Comparison of ENCODE assay signal across 15 cellular contexts in the genomic region with DNA sequence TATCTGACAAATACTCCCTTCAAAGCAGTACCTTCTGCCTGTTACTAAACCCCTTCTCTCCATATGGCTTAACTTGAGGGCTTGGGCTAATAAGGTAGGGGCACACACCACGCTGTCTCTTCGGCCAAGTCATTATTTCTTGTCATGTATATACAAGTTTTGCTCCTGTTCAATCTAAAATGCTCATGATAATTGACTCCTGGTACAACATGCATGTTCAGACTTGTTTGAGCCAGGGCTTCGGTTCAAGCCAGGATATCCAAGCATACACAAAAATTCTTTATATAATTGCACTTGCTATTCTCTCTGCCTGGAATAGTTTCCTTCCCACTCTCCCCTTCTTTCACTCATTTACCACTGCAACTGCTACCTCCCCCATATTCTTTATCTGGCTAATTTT.
DNase-seq lines count a peak whose midpoint lies in the region; ATAC-seq and TF ChIP-seq lines count a peak whose summit lies in the region.
"Had no signal": no experiment of that assay in that cellular context is flagged by ENCODE, and none has a peak within 500 bp of the region (broad histone marks: within the 10 kb centered on the region; RNA-seq: fewer than 3 reads in every experiment).

No MANE protein-coding gene starts in this region.

- BruUV-seq in MCF 10A (replicated peaks; lab: Mats Ljungman, UMichigan): no TSS peak

- H3K4me3 Mint-ChIP-seq in MCF 10A (ENCODE audit: unreplicated experiment) (no peak overlapping the region), GM23338 (no peak overlapping the region)
- no peak overlapping the region for H3K4me3 Mint-ChIP-seq in naive thymus-derived CD4-positive, alpha-beta T cell

- no peaks in the 10 kb centered on the region for H4K20me1 ChIP-seq in GM23338 (replicated peaks; ENCODE audit: insufficient read depth)

- no peaks in the 10 kb centered on the region for H3K79me2 ChIP-seq in GM23338 (replicated peaks; ENCODE audit: insufficient read depth)

- CTCF ChIA-PET in MCF 10A (lab: Yijun Ruan, JAX): no interaction called here
- CTCF ChIA-PET in naive thymus-derived CD4-positive, alpha-beta T cell (lab: Charles Lee): no interaction called here

- TF ChIP-seq CTCF in MCF 10A (IDR thresholded peaks at IDR 0.05; ENCODE audit: unreplicated experiment) (no peak), breast epithelium (IDR thresholded peaks at IDR 0.05) (no peak), GM23338 (conservative IDR thresholded peaks at IDR 0.05; ENCODE audit: low read depth in 2 of 2) (no peak)

- peak; percentile 31 for DNase-seq in MCF 10A (ENCODE audit: unreplicated experiment)
- DNase-seq in breast epithelium (ENCODE audit: low spot score in 2 of 2): no peak
- peak; percentile 91 for DNase-seq in NCI-H446 treated with DMSO at 0.1 percent for 48 hours (lab: John Stamatoyannopoulos, UW)
- peak; percentile 2 for DNase-seq in fibroblast of peridontal ligament (ENCODE audit: extremely low read depth)
- DNase-seq in GM23338 (ENCODE audit: low spot score): no peak
- no peak for DNase-seq in NCI-H1436 (lab: John Stamatoyannopoulos, UW)
- no peak for DNase-seq in naive thymus-derived CD4-positive, alpha-beta T cell
- DNase-seq: BE2C, EL, GF-D8, MV-4-11, NCI-H2029 treated with DMSO at 0.1 percent for 48 hours had no signal

- no peak overlapping the region for H3K27ac ChIP-seq in breast epithelium
- no peak overlapping the region for H3K27ac ChIP-seq in GM23338 (ENCODE audit: low read depth)
- H3K27ac ChIP-seq in naive thymus-derived CD4-positive, alpha-beta T cell (ENCODE audit: low read depth, low read length): no peak overlapping the region

- H3K36me3 Mint-ChIP-seq in MCF 10A (ENCODE audit: insufficient read depth, unreplicated experiment) (no peaks in the 10 kb centered on the region), GM23338 (ENCODE audit: low read depth) (no peaks in the 10 kb centered on the region)
- no peaks in the 10 kb centered on the region for H3K36me3 Mint-ChIP-seq in naive thymus-derived CD4-positive, alpha-beta T cell
- H3K36me3 Mint-ChIP-seq: IgD-negative memory B cell had no signal

- no peaks in the 10 kb centered on the region for H3K4me1 ChIP-seq in breast epithelium
- H3K4me1 ChIP-seq in GM23338 (ENCODE audit: insufficient read depth): 0 out of 2 replicates have a peak, but pooled peaks cover 9% of the 10 kb centered on the region
- no peaks in the 10 kb centered on the region for H3K4me1 ChIP-seq in naive thymus-derived CD4-positive, alpha-beta T cell (ENCODE audit: control insufficient read depth in 2 of 2, insufficient read depth in 2 of 2, low read length in 2 of 2)
- H3K4me1 ChIP-seq: BE2C had no signal

- no peaks in the 10 kb centered on the region for H3F3A ChIP-seq in GM23338 (replicated peaks; ENCODE audit: low read depth)

- H3K4me1 Mint-ChIP-seq in MCF 10A (ENCODE audit: insufficient read depth, unreplicated experiment) (peaks cover 24% of the 10 kb centered on the region), GM23338 (peaks cover 11% of the 10 kb centered on the region)
- no peaks in the 10 kb centered on the region for H3K4me1 Mint-ChIP-seq in naive thymus-derived CD4-positive, alpha-beta T cell
- H3K4me1 Mint-ChIP-seq: IgD-negative memory B cell had no signal

- intact Hi-C loops in MCF 10A (cut with micrococcal nuclease) (no loop called here), breast epithelium (cut with DNase I; ENCODE audit: low total_unique reads) (no loop called here)
- intact Hi-C loops in naive thymus-derived CD4-positive, alpha-beta T cell (cut with micrococcal nuclease): no loop called here

- H3K9me3 Mint-ChIP-seq in MCF 10A (ENCODE audit: unreplicated experiment) (peaks cover 15% of the 10 kb centered on the region), GM23338 (no peaks in the 10 kb centered on the region)
- peaks cover 0 to 16% (median 5%) of the 10 kb centered on the region in 11 donors for H3K9me3 Mint-ChIP-seq in naive thymus-derived CD4-positive, alpha-beta T cell

- H3K36me3 ChIP-seq in breast epithelium (no peaks in the 10 kb centered on the region), GM23338 (ENCODE audit: insufficient read depth) (no peaks in the 10 kb centered on the region)
- no peaks in the 10 kb centered on the region for H3K36me3 ChIP-seq in naive thymus-derived CD4-positive, alpha-beta T cell (ENCODE audit: control insufficient read depth in 2 of 3, insufficient read depth in 3 of 3, low read length in 3 of 3)
- H3K36me3 ChIP-seq: BE2C had no signal

- H3K27me3 Mint-ChIP-seq in MCF 10A (ENCODE audit: insufficient read depth, unreplicated experiment) (no peaks in the 10 kb centered on the region), GM23338 (ENCODE audit: insufficient read depth, low read depth, poor library complexity) (no peaks in the 10 kb centered on the region)
- no peaks in the 10 kb centered on the region for H3K27me3 Mint-ChIP-seq in naive thymus-derived CD4-positive, alpha-beta T cell
- H3K27me3 Mint-ChIP-seq: IgD-negative memory B cell had no signal

- H3K27me3 ChIP-seq in breast epithelium (no peaks in the 10 kb centered on the region), GM23338 (ENCODE audit: insufficient read depth) (no peaks in the 10 kb centered on the region)
- H3K27me3 ChIP-seq in naive thymus-derived CD4-positive, alpha-beta T cell (ENCODE audit: control insufficient read depth in 2 of 2, insufficient read depth in 2 of 2, low read length in 2 of 2): no peaks in the 10 kb centered on the region
- H3K27me3 ChIP-seq: BE2C had no signal

- ATAC-seq in GM23338: no peak
- no peak for ATAC-seq in naive thymus-derived CD4-positive, alpha-beta T cell
- ATAC-seq: Panc1, SK-N-SH treated with all-trans-retinoic acid at 6 μM for 48 hours had no signal

- TF ChIP-seq POLR2A in breast epithelium (IDR thresholded peaks at IDR 0.05): no peak

- no peaks in the 10 kb centered on the region for H3K9me3 ChIP-seq in breast epithelium
- no peaks in the 10 kb centered on the region for H3K9me3 ChIP-seq in naive thymus-derived CD4-positive, alpha-beta T cell (ENCODE audit: control insufficient read depth in 2 of 3, low read length in 3 of 3)
- H3K9me3 ChIP-seq: BE2C had no signal

- H2AFZ ChIP-seq in GM23338: no peak overlapping the region

- no peak overlapping the region for H3K4me2 ChIP-seq in GM23338

- H3K4me3 ChIP-seq in breast epithelium (no peak overlapping the region), GM23338 (no peak overlapping the region)
- H3K4me3 ChIP-seq in naive thymus-derived CD4-positive, alpha-beta T cell (ENCODE audit: low read length): no peak overlapping the region

- POLR2A ChIA-PET in MCF 10A (lab: Yijun Ruan, JAX): interaction anchor here (0.7 to 0.9 kb wide), 2 partner anchors 13 to 15 kb away, joined by 3 to 4 read pairs; no protein-coding TSS in a partner anchor
- POLR2A ChIA-PET in naive thymus-derived CD4-positive, alpha-beta T cell (lab: Charles Lee): no interaction called here

- H3K9me2 ChIP-seq in GM23338 (ENCODE audit: insufficient read depth): peaks cover 2% of the 10 kb centered on the region; the same call in 1 of the 2 replicates

- peak overlapping the region; percentile 77 for H3K27ac Mint-ChIP-seq in MCF 10A (ENCODE audit: low read depth, unreplicated experiment)
- H3K27ac Mint-ChIP-seq in GM23338: no peak overlapping the region
- no peak overlapping the region for H3K27ac Mint-ChIP-seq in naive thymus-derived CD4-positive, alpha-beta T cell
- H3K27ac Mint-ChIP-seq: IgD-negative memory B cell had no signal

TF ChIP-seq in GM23338, 12 proteins besides CTCF, POLR2A, EP300 and RAD21 (continues in another document):
- TF ChIP-seq, protein P1, sequence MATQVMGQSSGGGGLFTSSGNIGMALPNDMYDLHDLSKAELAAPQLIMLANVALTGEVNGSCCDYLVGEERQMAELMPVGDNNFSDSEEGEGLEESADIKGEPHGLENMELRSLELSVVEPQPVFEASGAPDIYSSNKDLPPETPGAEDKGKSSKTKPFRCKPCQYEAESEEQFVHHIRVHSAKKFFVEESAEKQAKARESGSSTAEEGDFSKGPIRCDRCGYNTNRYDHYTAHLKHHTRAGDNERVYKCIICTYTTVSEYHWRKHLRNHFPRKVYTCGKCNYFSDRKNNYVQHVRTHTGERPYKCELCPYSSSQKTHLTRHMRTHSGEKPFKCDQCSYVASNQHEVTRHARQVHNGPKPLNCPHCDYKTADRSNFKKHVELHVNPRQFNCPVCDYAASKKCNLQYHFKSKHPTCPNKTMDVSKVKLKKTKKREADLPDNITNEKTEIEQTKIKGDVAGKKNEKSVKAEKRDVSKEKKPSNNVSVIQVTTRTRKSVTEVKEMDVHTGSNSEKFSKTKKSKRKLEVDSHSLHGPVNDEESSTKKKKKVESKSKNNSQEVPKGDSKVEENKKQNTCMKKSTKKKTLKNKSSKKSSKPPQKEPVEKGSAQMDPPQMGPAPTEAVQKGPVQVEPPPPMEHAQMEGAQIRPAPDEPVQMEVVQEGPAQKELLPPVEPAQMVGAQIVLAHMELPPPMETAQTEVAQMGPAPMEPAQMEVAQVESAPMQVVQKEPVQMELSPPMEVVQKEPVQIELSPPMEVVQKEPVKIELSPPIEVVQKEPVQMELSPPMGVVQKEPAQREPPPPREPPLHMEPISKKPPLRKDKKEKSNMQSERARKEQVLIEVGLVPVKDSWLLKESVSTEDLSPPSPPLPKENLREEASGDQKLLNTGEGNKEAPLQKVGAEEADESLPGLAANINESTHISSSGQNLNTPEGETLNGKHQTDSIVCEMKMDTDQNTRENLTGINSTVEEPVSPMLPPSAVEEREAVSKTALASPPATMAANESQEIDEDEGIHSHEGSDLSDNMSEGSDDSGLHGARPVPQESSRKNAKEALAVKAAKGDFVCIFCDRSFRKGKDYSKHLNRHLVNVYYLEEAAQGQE (IDR thresholded peaks at IDR 0.05; ENCODE audit: unreplicated experiment): no peak
- TF ChIP-seq POLR2AphosphoS5 (IDR thresholded peaks at IDR 0.05; ENCODE audit: low read depth) (no peak), EZH2phosphoT487 (IDR thresholded peaks at IDR 0.05; ENCODE audit: unreplicated experiment) (no peak), STAT1 (IDR thresholded peaks at IDR 0.05; ENCODE audit: unreplicated experiment) (no peak), ZNF114 (CRISPR knock-in tag; IDR thresholded peaks at IDR 0.05) (no peak)

Comparison
In these comparisons a context has a peak if more than half of its experiments do, and no peak if none do; other contexts are left out.
1. DNase-seq: peak in MCF 10A (single experiment), NCI-H446 treated with DMSO at 0.1 percent for 48 hours (single experiment) and fibroblast of peridontal ligament (single experiment); none in breast epithelium (0 of 2), GM23338 (single experiment), NCI-H1436 (single experiment) and naive thymus-derived CD4-positive, alpha-beta T cell (0 of 9).